In the genomic region with DNA sequence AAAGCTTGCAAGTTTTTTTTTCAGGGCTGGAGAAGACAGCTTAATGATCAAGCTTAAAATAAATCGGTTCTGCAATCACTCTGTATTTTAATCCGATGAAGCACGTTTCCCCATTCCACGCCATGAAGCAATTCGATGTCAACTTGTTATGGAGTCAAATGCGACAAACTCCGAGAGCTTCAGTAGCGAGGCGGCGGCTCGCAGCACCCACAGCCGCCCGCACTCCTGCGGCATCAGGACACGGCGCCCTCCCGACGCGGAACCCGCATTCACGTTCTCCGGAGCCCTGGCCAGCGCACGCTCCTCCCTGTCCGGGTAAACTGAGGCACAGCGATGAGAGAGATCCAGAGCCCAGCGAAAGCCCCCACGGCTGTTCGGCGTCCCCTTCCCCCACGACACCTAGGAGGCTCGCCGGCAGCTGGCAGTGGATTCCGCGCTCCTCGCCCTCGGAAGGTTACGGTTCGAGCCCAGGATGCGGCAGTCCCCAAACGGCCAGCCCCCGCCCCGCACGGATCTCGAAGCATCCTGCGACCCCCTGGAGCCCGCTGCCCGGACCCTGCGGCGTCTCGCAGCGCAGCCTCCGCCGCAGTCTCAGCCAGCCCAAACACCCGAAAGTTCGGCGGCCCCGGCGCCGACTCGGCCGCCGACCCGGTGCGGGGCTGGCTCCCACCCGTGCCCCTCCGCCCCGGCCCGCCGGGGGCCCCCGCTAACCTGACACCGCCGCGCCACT, we compare ENCODE assay signal across 8 cellular contexts. TPM values are rescaled to one million over a fixed set of nuclear protein-coding genes. Genes with fewer than 3 reads are reported as not detected.
DNase-seq lines count a peak whose midpoint lies in the region; TF ChIP-seq lines count a peak whose summit lies in the region.

No MANE protein-coding gene starts in this region.

- DNase-seq in activated naive CD4-positive, alpha-beta T cell treated with anti-CD3 and anti-CD28 coated beads, Interleukin-2, amount 10 ng/mL, durations not matched to agents 7 days and 5 days, result no peak
- DNase-seq in activated naive CD4-positive, alpha-beta T cell (lab: John Stamatoyannopoulos, UW), result no peak
- DNase-seq in brain microvascular endothelial cell (no peak), ureter (ENCODE audit: low spot score) (no peak), amniotic stem cell (lab: John Stamatoyannopoulos, UW) (no peak), dedifferentiated amniotic fluid mesenchymal stem cell (ENCODE audit: extremely low spot score) (no peak)
- DNase-seq in stimulated activated CD4-positive, alpha-beta T cell treated with anti-CD3 and anti-CD28 coated beads, Interleukin-1b, Interleukin-23, amount 100 ng/mL, for 48 hours, result peak; percentile 3

- H3K4me1 Mint-ChIP-seq in activated naive CD4-positive, alpha-beta T cell treated with anti-CD3 and anti-CD28 coated beads, Interleukin-2, amount 10 ng/mL, durations not matched to agents 7 days and 5 days, result peaks cover 20% of the 10 kb centered on the region

- peak overlapping the region; percentile 84 for H3K4me3 ChIP-seq in brain microvascular endothelial cell (ENCODE audit: low read depth, low read length)

- TF ChIP-seq CTCF in brain microvascular endothelial cell (IDR thresholded peaks at IDR 0.05; ENCODE audit: low read depth, low read length, missing control alignments), result no peak

- peak overlapping the region; percentile 71 for H3K4me3 Mint-ChIP-seq in activated naive CD4-positive, alpha-beta T cell treated with anti-CD3 and anti-CD28 coated beads, Interleukin-2, amount 10 ng/mL, durations not matched to agents 7 days and 5 days

- peaks cover 62% of the 10 kb centered on the region for H3K27me3 Mint-ChIP-seq in activated naive CD4-positive, alpha-beta T cell treated with anti-CD3 and anti-CD28 coated beads, Interleukin-2, amount 10 ng/mL, durations not matched to agents 7 days and 5 days

- peaks cover 2% of the 10 kb centered on the region for H3K9me3 Mint-ChIP-seq in activated naive CD4-positive, alpha-beta T cell treated with anti-CD3 and anti-CD28 coated beads, Interleukin-2, amount 10 ng/mL, durations not matched to agents 7 days and 5 days

- H3K36me3 ChIP-seq in brain microvascular endothelial cell (replicated peaks), result no peaks in the 10 kb centered on the region

- in situ Hi-C loops in brain microvascular endothelial cell (cut with HindIII; ENCODE audit: low pct_ligation_motif_present, low sequenced_read_pairs), result loop anchor here (25.0 kb wide), 1 partner anchor 213 kb away; no protein-coding TSS in a partner anchor

- H3K27ac Mint-ChIP-seq in activated naive CD4-positive, alpha-beta T cell treated with anti-CD3 and anti-CD28 coated beads, Interleukin-2, amount 10 ng/mL, durations not matched to agents 7 days and 5 days, result no peak overlapping the region

- H3K27ac ChIP-seq in brain microvascular endothelial cell (no peak overlapping the region), layer of hippocampus (ENCODE audit: low read depth, low read length) (peak overlapping the region; percentile 85)

- H3K27me3 ChIP-seq in brain microvascular endothelial cell (replicated peaks) (no peaks in the 10 kb centered on the region), layer of hippocampus (ENCODE audit: control insufficient read depth, insufficient read depth, low read length) (no peaks in the 10 kb centered on the region)

- CTCF ChIA-PET in activated naive CD4-positive, alpha-beta T cell treated with anti-CD3 and anti-CD28 coated beads, Interleukin-2, amount 10 ng/mL, durations not matched to agents 7 days and 5 days (lab: Charles Lee), result interaction anchor here (1.3 kb wide), 1 partner anchor 23 kb away, joined by 3 read pairs; no protein-coding TSS in a partner anchor

- H3K36me3 Mint-ChIP-seq in activated naive CD4-positive, alpha-beta T cell treated with anti-CD3 and anti-CD28 coated beads, Interleukin-2, amount 10 ng/mL, durations not matched to agents 7 days and 5 days, result no peaks in the 10 kb centered on the region

RNA-seq across cellular contexts. Expression of gene MFAP3L, which starts 0.5 kb away (rescaled TPM):
- total RNA-seq in ureter, result 90.2 TPM
